1 cellular context compared by ENCODE assay signal in the genomic region with DNA sequence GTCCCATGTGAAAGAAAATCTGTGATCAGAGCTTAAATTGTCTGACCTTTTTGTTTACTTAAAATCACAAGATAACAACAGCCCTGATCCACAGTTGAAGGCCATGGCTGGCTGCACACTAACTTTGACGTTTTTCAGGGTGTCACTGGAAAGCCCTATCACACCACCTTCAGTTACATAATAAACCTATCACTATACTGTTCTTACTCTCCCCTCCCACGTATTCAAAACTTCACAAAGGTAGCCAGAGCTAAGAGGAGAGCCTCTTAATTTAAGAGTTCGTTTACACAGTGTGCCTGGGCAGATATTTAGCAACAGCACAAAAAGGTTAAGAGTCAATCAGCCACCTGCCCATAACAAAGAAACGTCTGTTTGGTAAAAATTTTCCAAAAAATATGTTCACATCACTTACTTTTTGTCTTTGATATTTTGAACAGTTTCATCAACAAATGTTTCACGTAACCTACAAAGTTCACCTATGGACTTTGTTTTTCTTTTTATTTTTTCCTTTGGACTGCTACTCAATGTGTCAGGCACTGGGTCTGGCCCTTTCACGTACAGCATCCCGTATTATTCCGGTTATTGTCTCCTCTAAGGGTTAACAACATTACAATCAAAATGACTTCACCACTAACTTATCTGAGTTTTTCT.
TF ChIP-seq lines count a peak whose summit lies in the region.

No MANE protein-coding gene starts in this region.

TF ChIP-seq in GM12878, 131 proteins besides CTCF, POLR2A, EP300 and RAD21 (continued from another document):
- peak; percentile 53; the same call in 1 of the 2 replicates for TF ChIP-seq PAX5 (IDR thresholded peaks at IDR 0.05; ENCODE audit: borderline replicate concordance, low read depth, low read length)
